ENCODE assay signal across 24 cellular contexts in the genomic region with DNA sequence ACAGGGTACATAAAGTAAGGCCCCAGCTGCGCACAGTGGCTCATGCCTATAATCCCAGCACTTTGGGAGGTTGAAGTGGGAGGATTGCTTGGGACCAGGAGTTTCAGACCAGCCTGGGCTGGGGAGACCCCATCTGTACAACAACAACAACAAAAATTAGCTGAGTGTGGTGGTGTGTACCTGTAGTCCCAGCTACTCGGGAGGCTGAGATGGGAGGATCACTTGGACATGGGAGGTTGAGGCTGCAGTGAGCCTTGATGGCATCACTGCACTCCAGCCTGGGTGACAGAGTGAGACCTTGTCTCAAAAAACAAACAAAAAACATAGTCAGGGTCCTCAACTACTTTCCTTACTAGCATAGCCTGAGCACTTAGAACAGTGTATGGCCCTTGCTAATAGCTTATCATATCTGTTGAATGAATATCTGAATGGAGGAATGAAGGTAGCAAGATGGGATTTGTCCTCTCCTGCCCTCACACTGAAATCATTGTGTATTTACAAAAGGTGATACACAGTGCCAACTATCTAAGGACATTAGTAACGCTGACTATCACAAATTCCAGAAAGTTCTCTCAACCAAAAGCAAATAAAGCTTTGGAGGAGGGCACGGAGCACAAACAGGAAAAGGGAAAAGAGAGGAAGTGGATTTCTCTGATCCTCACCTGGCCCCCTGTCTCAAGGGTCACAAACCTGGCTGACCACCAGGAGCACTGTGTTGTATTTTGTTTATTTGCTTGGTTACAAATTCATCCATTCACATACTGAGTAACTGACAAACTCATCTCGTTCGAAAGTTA.
"Had no signal": no experiment of that assay in that cellular context is flagged by ENCODE, and none has a peak within 500 bp of the region (broad histone marks: within the 10 kb centered on the region; RNA-seq: fewer than 3 reads in every experiment).

No MANE protein-coding gene starts in this region.

- DNase-seq: caudate nucleus; cerebellar nuclear complex; cortex of kidney; effector memory CD4-positive, alpha-beta T cell; foreskin fibroblast; gastrocnemius medialis; head of caudate nucleus; left ventricle myocardium superior; mesenchymal stem cell; mucosa of descending colon; naive B cell; right cardiac atrium; spleen; stimulated activated naive B cell treated with anti-CD40 and anti-IgM and Interleukin-4, amounts not matched to agents 10 μg/mL and 1 μg/mL and 100 μg/mL, for 72 hours; transverse colon had no signal

- H3K4me3 ChIP-seq: gastrocnemius medialis, mucosa of descending colon, prostate gland, skin epidermis, spleen, suprapubic skin, transverse colon, vagina had no signal

- H3K4me3 Mint-ChIP-seq: mesothelial cell of epicardium; naive B cell; natural killer cell treated with Interleukin-12 subunit alpha and Interleukin-12 subunit beta and Interleukin-15 and Interleukin-18, amount 100 ng/mL, for 72 hours; neural crest cell; stimulated activated naive B cell treated with anti-CD40 and anti-IgM and Interleukin-4, amounts not matched to agents 10 μg/mL and 1 μg/mL and 100 μg/mL, for 72 hours; stimulated activated naive CD8-positive, alpha-beta T cell treated with anti-CD3 and anti-CD28 coated beads, Interleukin-15, Interleukin-2, amounts not matched to agents 100 ng/mL and 50 ng/mL, for 24 hours had no signal

- H3K4me1 ChIP-seq: gastrocnemius medialis, prostate gland, spleen, suprapubic skin, transverse colon, vagina had no signal

- H3K36me3 ChIP-seq: gastrocnemius medialis, neutrophil, prostate gland, spleen, suprapubic skin, transverse colon, vagina had no signal

- H3K9me3 ChIP-seq: gastrocnemius medialis, neutrophil, prostate gland, suprapubic skin, vagina had no signal

- H3K27me3 Mint-ChIP-seq: naive B cell; natural killer cell treated with Interleukin-12 subunit alpha and Interleukin-12 subunit beta and Interleukin-15 and Interleukin-18, amount 100 ng/mL, for 72 hours; stimulated activated naive B cell treated with anti-CD40 and anti-IgM and Interleukin-4, amounts not matched to agents 10 μg/mL and 1 μg/mL and 100 μg/mL, for 72 hours; stimulated activated naive CD8-positive, alpha-beta T cell treated with anti-CD3 and anti-CD28 coated beads, Interleukin-15, Interleukin-2, amounts not matched to agents 100 ng/mL and 50 ng/mL, for 24 hours had no signal

- ATAC-seq: gastrocnemius medialis; left ventricle myocardium superior; mucosa of descending colon; natural killer cell treated with Interleukin-12 subunit alpha and Interleukin-12 subunit beta and Interleukin-15 and Interleukin-18, amount 100 ng/mL, for 72 hours; right cardiac atrium; stimulated activated naive B cell treated with anti-CD40 and anti-IgM and Interleukin-4, amounts not matched to agents 10 μg/mL and 1 μg/mL and 100 μg/mL, for 72 hours had no signal

- H3K4me1 Mint-ChIP-seq: neural crest cell had no signal

- H3K27ac Mint-ChIP-seq: mesothelial cell of epicardium; stimulated activated naive B cell treated with anti-CD40 and anti-IgM and Interleukin-4, amounts not matched to agents 10 μg/mL and 1 μg/mL and 100 μg/mL, for 72 hours; stimulated activated naive CD8-positive, alpha-beta T cell treated with anti-CD3 and anti-CD28 coated beads, Interleukin-15, Interleukin-2, amounts not matched to agents 100 ng/mL and 50 ng/mL, for 24 hours had no signal

- H3K27ac ChIP-seq: gastrocnemius medialis, neutrophil, prostate gland, skin epidermis, spleen, suprapubic skin, transverse colon, vagina had no signal

- H3K27me3 ChIP-seq: gastrocnemius medialis, neutrophil, spleen, suprapubic skin, transverse colon, vagina had no signal
